Comparison of ENCODE assay signal across 8 cellular contexts in the genomic region with DNA sequence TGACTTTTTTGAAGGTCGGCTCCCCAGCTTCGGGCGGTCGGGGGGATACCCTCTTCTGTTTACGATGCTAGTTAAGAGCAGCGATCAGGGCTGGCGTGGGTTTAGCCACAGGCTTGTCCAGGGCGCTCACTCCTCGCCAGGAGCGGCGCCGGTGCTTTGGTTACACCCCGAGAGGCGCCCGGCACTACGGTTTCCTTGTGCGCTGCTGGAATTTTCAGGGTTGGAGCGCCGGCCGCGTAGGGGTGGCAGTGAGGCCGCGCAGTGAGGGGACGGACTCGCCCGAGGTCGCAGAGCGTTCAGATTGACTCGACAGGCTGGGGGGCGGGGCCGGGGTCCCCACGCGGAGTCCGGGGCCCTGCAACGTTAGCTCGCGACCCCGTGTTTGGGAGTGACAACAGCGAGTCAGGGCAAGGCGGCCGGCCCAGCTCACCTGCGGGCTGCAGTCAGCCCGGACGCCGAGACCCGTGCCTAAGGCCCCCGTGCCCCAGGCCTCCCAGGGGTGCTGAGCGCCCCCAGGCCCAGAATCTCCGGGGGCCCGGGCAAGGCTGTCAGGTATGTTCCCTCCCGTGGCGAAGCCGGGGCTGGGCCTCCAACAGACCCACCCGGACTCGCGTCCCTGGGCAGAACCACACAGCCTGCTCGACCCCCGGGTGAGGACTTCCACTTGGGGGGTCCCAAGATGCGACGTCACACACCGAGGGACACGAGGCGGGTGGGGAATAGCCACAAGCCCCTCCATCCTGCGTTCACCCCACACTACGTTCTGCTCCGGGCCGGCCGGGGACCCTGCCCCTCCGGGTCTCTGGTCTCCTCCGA. TPM values are rescaled to one million over a fixed set of nuclear protein-coding genes. Genes with fewer than 3 reads are reported as not detected.
DNase-seq lines count a peak whose midpoint lies in the region; ATAC-seq, FAIRE-seq and TF ChIP-seq lines count a peak whose summit lies in the region.

No MANE protein-coding gene starts in this region.

- FAIRE-seq in D721Med (lab: Jason Lieb, UNC): no peak

- intact Hi-C loops in breast epithelium (cut with DNase I; ENCODE audit: low total_unique reads): no loop called here
- intact Hi-C loops in sciatic nerve (cut with DNase I): no loop called here

- peak overlapping the region; percentile 98 to 99 for H3K27ac ChIP-seq in breast epithelium

- DNase-seq in COLO668 (lab: John Stamatoyannopoulos, UW; ENCODE audit: unreplicated experiment) (peak; percentile 73), SK-MEL-5 (ENCODE audit: low read depth, low spot score) (peak; percentile 70), breast epithelium (ENCODE audit: low spot score in 2 of 2) (peak; percentile 72 to 75), iPS-NIHi11 (ENCODE audit: low spot score) (peak; percentile 23), sciatic nerve (ENCODE audit: low spot score) (peak; percentile 82), D721Med (ENCODE audit: insufficient read length, low spot score) (no peak)

- in situ Hi-C loops in SK-MEL-5 (cut with HindIII; ENCODE audit: low pct_unique_long_range_greater_than_20kb, low sequenced_read_pairs): loop anchor here (10.0 kb wide), 1 partner anchor 119 kb away; a partner anchor contains a TSS

- H3K27me3 ChIP-seq in breast epithelium: no peaks in the 10 kb centered on the region

- H3K36me3 ChIP-seq in breast epithelium: no peaks in the 10 kb centered on the region

- H3K9me3 ChIP-seq in breast epithelium: no peaks in the 10 kb centered on the region

- H3K4me1 ChIP-seq in breast epithelium: peaks cover 1 to 8% of the 10 kb centered on the region in 2 donors

- peak; percentile 19 for TF ChIP-seq POLR2A in breast epithelium (IDR thresholded peaks at IDR 0.05)

- peak overlapping the region; percentile 79 to 98 (median 92) for H3K4me3 ChIP-seq in breast epithelium

- TF ChIP-seq CTCF in breast epithelium (IDR thresholded peaks at IDR 0.05): peak in 1 of 3 donors; percentile 11
- TF ChIP-seq CTCF in D721Med (IDR thresholded peaks at IDR 0.05; ENCODE audit: insufficient read depth, missing control alignments): no peak

- ATAC-seq in HG03139 (IDR thresholded peaks at IDR 0.05; ENCODE audit: unreplicated experiment) (peak; percentile 0), sciatic nerve (peak; percentile 37), HG03460 (IDR thresholded peaks at IDR 0.05; ENCODE audit: unreplicated experiment) (no peak)

RNA-seq across cellular contexts. Expression of a gene that starts 1.3 kb away (rescaled TPM):
- total RNA-seq in SK-MEL-5 (2014; rRNA removed; shearing (Covaris generic)): 6,652 and 7,362 TPM in 2 replicates
- polyA plus RNA-seq in SK-MEL-5 (2015; cell fraction: cytosol; rRNA removed): 14,079 and 14,098 TPM in 2 replicates
- 2,992 and 3,106 TPM in 2 replicates for polyA plus RNA-seq in SK-MEL-5 (2015; cell fraction: nucleus; rRNA removed)
- total RNA-seq in breast epithelium (1,000 to 10,000 TPM; 2,222 to 2,764 (median 2,750) TPM), sciatic nerve (2,552 TPM)

RNA-seq across cellular contexts. Expression of a gene that starts 14.3 kb away (rescaled TPM):
- 0.34 TPM in 1 of 2 replicates, not detected in the other for total RNA-seq in SK-MEL-5 (2014; rRNA removed; shearing (Covaris generic))
- 0.08 and 0.64 TPM in 2 replicates for polyA plus RNA-seq in SK-MEL-5 (2015; cell fraction: cytosol; rRNA removed)
- 1.1 TPM in 1 of 2 replicates, not detected in the other for polyA plus RNA-seq in SK-MEL-5 (2015; cell fraction: nucleus; rRNA removed)
- total RNA-seq in breast epithelium (1 to 10 TPM in 2 of 3 donors, under 1 TPM in 1; 0.48 to 3.2 (median 1.6) TPM), sciatic nerve (1.6 TPM)

RNA-seq across cellular contexts. Expression of a gene that starts 38.3 kb away (rescaled TPM):
- 34.0 and 35.0 TPM in 2 replicates for total RNA-seq in SK-MEL-5 (2014; rRNA removed; shearing (Covaris generic))
- polyA plus RNA-seq in SK-MEL-5 (2015; cell fraction: cytosol; rRNA removed): 82.9 and 88.7 TPM in 2 replicates
- 337 and 354 TPM in 2 replicates for polyA plus RNA-seq in SK-MEL-5 (2015; cell fraction: nucleus; rRNA removed)
- total RNA-seq in breast epithelium (10 to 100 TPM; 13.0 to 23.1 (median 20.6) TPM), sciatic nerve (20.0 TPM)
